ENCODE assay signal across 27 cellular contexts in the genomic region with DNA sequence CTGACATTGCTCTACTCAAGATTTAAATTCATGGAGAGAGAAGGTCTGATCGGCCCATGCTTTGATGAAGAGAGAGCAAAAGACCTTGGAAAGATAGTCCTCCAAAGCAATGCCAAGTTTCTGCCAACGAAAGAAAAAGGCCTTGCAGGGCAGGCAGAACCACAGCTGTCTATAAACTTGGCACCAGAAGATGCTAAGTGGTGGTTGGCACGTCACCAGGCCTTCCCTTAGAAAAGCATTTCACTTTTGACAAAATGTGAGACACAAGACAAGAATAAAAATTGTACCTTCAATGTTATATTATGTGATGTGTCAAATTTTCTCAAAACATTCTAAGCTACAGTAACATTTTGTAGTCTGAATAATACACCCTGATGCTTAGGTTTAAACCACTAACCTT.
"Had no signal": no experiment of that assay in that cellular context is flagged by ENCODE, and none has a peak within 500 bp of the region (broad histone marks: within the 10 kb centered on the region; RNA-seq: fewer than 3 reads in every experiment).

No MANE protein-coding gene starts in this region.

- H3K27ac ChIP-seq: stomach, suprapubic skin, testis, thoracic aorta, thyroid gland, tibial artery, tibial nerve, transverse colon, upper lobe of left lung, upper lobe of right lung, uterus, vagina had no signal

- H3K9me3 ChIP-seq: suprapubic skin, testis, thyroid gland, upper lobe of right lung, uterus, vagina had no signal

- H3K27me3 ChIP-seq: suprapubic skin, testis, thyroid gland, tibial nerve, transverse colon, upper lobe of left lung, upper lobe of right lung, uterus, vagina had no signal

- FAIRE-seq: urothelium cell line had no signal

- DNase-seq: stimulated activated CD4-positive, alpha-beta T cell treated with anti-CD3 and anti-CD28 coated beads, Interleukin-2, amount 100 ng/mL, for 48 hours; stimulated activated CD4-positive, alpha-beta T cell treated with anti-CD3 and anti-CD28 coated beads, Interleukin-4, amount 100 ng/mL, for 1 hour; stimulated activated CD4-positive, alpha-beta T cell treated with anti-CD3 and anti-CD28 coated beads, Interleukin-4, amount 100 ng/mL, for 24 hours; stimulated activated CD4-positive, alpha-beta T cell treated with anti-CD3 and anti-CD28 coated beads, Interleukin-4, amount 100 ng/mL, for 4 hours; stimulated activated CD8-positive, alpha-beta memory T cell treated with anti-CD3 and anti-CD28 coated beads, Interleukin-4, amount 100 ng/mL, for 48 hours; stimulated activated naive B cell treated with anti-CD40 and anti-IgM and Interleukin-4, amounts not matched to agents 10 μg/mL and 1 μg/mL and 100 μg/mL, for 72 hours; stimulated activated naive CD4-positive, alpha-beta T cell; stimulated activated naive CD4-positive, alpha-beta T cell treated with Interleukin-2 at 50 U/mL for 16 hours; stimulated activated naive CD8-positive, alpha-beta T cell treated with anti-CD3 and anti-CD28 coated beads, Interleukin-15, amount 100 ng/mL, for 72 hours; stimulated activated naive CD8-positive, alpha-beta T cell treated with anti-CD3 and anti-CD28 coated beads, Interleukin-15, Interleukin-2, amounts not matched to agents 100 U/mL and 50 U/mL, for 24 hours; stomach; substantia nigra; testis; thyroid gland; transverse colon; trophoblast cell; upper lobe of left lung; uterus had no signal

- H3K4me1 ChIP-seq: stomach, suprapubic skin, testis, thyroid gland, tibial artery, tibial nerve, transverse colon, upper lobe of left lung, upper lobe of right lung, uterus, vagina had no signal

- ATAC-seq: stimulated activated effector memory CD8-positive, alpha-beta T cell treated with anti-CD3 and anti-CD28 coated beads, Interleukin-12 subunit alpha, Interleukin-12 subunit beta, amount 100 ng/mL, for 72 hours; stimulated activated memory B cell treated with anti-CD40 and anti-IgM and Interleukin-4, amounts not matched to agents 10 μg/mL and 1 μg/mL and 100 μg/mL, for 72 hours; stimulated activated naive B cell treated with anti-CD40 and anti-IgM and Interleukin-4, amounts not matched to agents 10 μg/mL and 1 μg/mL and 100 μg/mL, for 72 hours; stimulated activated naive CD8-positive, alpha-beta T cell treated with anti-CD3 and anti-CD28 coated beads, Interleukin-15, amount 100 ng/mL, for 72 hours; stimulated activated naive CD8-positive, alpha-beta T cell treated with anti-CD3 and anti-CD28 coated beads, Interleukin-15, Interleukin-2, amounts not matched to agents 100 U/mL and 50 U/mL, for 24 hours; upper lobe of right lung had no signal

- H3K4me3 ChIP-seq: stomach, suprapubic skin, testis, thoracic aorta, thyroid gland, tibial artery, tibial nerve, transverse colon, upper lobe of left lung, upper lobe of right lung, uterus, vagina had no signal

- H3K36me3 ChIP-seq: stomach, suprapubic skin, thoracic aorta, thyroid gland, tibial artery, tibial nerve, transverse colon, upper lobe of left lung, upper lobe of right lung, uterus, vagina had no signal
